In the genomic region with DNA sequence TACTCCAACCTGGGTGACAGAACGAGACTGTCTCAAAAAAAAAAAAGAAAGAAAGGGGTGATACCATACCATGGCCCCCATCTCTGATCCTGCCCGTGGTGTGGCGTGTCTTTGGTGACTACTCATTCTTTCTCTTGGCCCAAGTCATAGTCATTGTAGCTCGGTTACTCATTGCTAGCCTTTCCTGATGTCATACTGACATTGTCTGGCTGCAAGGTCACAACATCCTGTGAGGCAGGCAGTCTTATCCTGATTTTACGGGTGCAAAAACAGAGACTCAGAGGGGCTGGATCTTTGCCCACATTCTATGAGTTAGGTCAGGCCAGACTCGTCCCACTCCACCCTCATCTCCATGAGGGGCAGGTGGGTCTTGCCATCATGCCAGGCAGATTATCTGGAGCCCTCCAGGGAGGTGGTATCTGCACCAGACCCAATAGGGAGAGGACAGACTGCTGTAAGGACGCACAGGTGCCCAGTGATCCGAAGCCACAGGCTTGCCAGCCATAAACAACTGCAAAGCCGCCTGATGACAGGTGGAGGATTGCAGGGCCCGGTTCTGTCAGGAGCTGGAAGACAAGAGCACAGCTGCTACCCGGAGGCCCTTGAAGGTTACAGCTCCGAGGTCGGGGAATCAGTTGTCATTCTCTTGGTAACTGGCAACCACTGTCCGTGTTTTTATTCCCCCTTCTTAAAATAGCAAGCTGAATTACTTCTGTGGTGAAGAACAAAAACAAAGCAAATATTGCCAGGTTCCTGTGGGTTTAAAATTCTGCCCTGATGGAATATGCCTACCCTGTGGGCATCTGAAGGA, we compare ENCODE assay signal across 9 cellular contexts. TPM values are rescaled to one million over a fixed set of nuclear protein-coding genes. Genes with fewer than 3 reads are reported as not detected.
DNase-seq lines count a peak whose midpoint lies in the region; ATAC-seq and TF ChIP-seq lines count a peak whose summit lies in the region.
"Had no signal": no experiment of that assay in that cellular context is flagged by ENCODE, and none has a peak within 500 bp of the region (broad histone marks: within the 10 kb centered on the region; RNA-seq: fewer than 3 reads in every experiment).

No MANE protein-coding gene starts in this region.

- H3K36me3 Mint-ChIP-seq in activated naive CD8-positive, alpha-beta T cell treated with anti-CD3 and anti-CD28 coated beads, Interleukin-2, amount 10 ng/mL, durations not matched to agents 7 days and 5 days = peaks cover 1% of the 10 kb centered on the region
- no peaks in the 10 kb centered on the region for H3K36me3 Mint-ChIP-seq in type B pancreatic cell

- no peaks in the 10 kb centered on the region for H3K27me3 ChIP-seq in testis
- H3K27me3 ChIP-seq: tibial nerve had no signal

- TF ChIP-seq POLR2A in testis (IDR thresholded peaks at IDR 0.05) = no peak

- ATAC-seq in activated naive CD8-positive, alpha-beta T cell treated with anti-CD3 and anti-CD28 coated beads, Interleukin-2, amount 10 ng/mL, durations not matched to agents 7 days and 5 days (ENCODE audit: low read depth) = no peak
- ATAC-seq in GM18907 (IDR thresholded peaks at IDR 0.05; ENCODE audit: unreplicated experiment) = no peak

- DNase-seq in COLO668 (lab: John Stamatoyannopoulos, UW; ENCODE audit: unreplicated experiment) = peak; percentile 85
- DNase-seq in NCI-H1105 treated with DMSO at 0.1 percent for 48 hours (lab: John Stamatoyannopoulos, UW) = peak; percentile 20
- peak; percentile 28 for DNase-seq in activated naive CD8-positive, alpha-beta T cell treated with anti-CD3 and anti-CD28 coated beads, Interleukin-2, amount 10 ng/mL, durations not matched to agents 7 days and 5 days
- peak; percentile 82 for DNase-seq in iris pigment epithelial cell (ENCODE audit: low read depth)
- DNase-seq in type B pancreatic cell (ENCODE audit: extremely low spot score, unreplicated experiment) = no peak
- DNase-seq in effector CD8-positive, alpha-beta T cell (lab: John Stamatoyannopoulos, UW) = no peak
- DNase-seq in testis = no peak

- H3K27ac Mint-ChIP-seq in activated naive CD8-positive, alpha-beta T cell treated with anti-CD3 and anti-CD28 coated beads, Interleukin-2, amount 10 ng/mL, durations not matched to agents 7 days and 5 days = no peak overlapping the region
- peak overlapping the region; percentile 47 for H3K27ac Mint-ChIP-seq in type B pancreatic cell

- POLR2A ChIA-PET in activated naive CD8-positive, alpha-beta T cell treated with anti-CD3 and anti-CD28 coated beads, Interleukin-2, amount 10 ng/mL, durations not matched to agents 7 days and 5 days (lab: Charles Lee) = interaction anchor here (0.7 kb wide), 1 partner anchor 237 kb away, joined by 3 read pairs; no protein-coding TSS in a partner anchor

- 54 to 58% methylated on average over 8 to 14 of the region's 14 CpGs for WGBS in testis, 2 donors

- intact Hi-C loops in testis (cut with DNase I; ENCODE audit: low total_unique reads) = no loop called here

- TF ChIP-seq CTCF in type B pancreatic cell (conservative IDR thresholded peaks at IDR 0.05) (no peak), testis (IDR thresholded peaks at IDR 0.05) (no peak)

- no peak overlapping the region for H3K27ac ChIP-seq in testis

- H3K4me3 ChIP-seq in testis = no peak overlapping the region
- H3K4me3 ChIP-seq: tibial nerve had no signal

- no peaks in the 10 kb centered on the region for H3K36me3 ChIP-seq in testis (ENCODE audit: low read depth, missing control alignments)

- no peaks in the 10 kb centered on the region for H3K9me3 Mint-ChIP-seq in activated naive CD8-positive, alpha-beta T cell treated with anti-CD3 and anti-CD28 coated beads, Interleukin-2, amount 10 ng/mL, durations not matched to agents 7 days and 5 days
- H3K9me3 Mint-ChIP-seq in type B pancreatic cell = no peaks in the 10 kb centered on the region

- no peaks in the 10 kb centered on the region for H3K9me3 ChIP-seq in testis
- H3K9me3 ChIP-seq: tibial nerve had no signal

- no peak overlapping the region for H3K4me3 Mint-ChIP-seq in activated naive CD8-positive, alpha-beta T cell treated with anti-CD3 and anti-CD28 coated beads, Interleukin-2, amount 10 ng/mL, durations not matched to agents 7 days and 5 days
- H3K4me3 Mint-ChIP-seq in type B pancreatic cell = no peak overlapping the region

- no peaks in the 10 kb centered on the region for H3K27me3 Mint-ChIP-seq in activated naive CD8-positive, alpha-beta T cell treated with anti-CD3 and anti-CD28 coated beads, Interleukin-2, amount 10 ng/mL, durations not matched to agents 7 days and 5 days
- no peaks in the 10 kb centered on the region for H3K27me3 Mint-ChIP-seq in type B pancreatic cell

- peaks cover 30% of the 10 kb centered on the region for H3K4me1 Mint-ChIP-seq in activated naive CD8-positive, alpha-beta T cell treated with anti-CD3 and anti-CD28 coated beads, Interleukin-2, amount 10 ng/mL, durations not matched to agents 7 days and 5 days
- peaks cover 33% of the 10 kb centered on the region for H3K4me1 Mint-ChIP-seq in type B pancreatic cell (ENCODE audit: unreplicated experiment)

- peaks cover 5% of the 10 kb centered on the region for H3K4me1 ChIP-seq in testis

RNA-seq across cellular contexts. Expression of a gene that starts 13.8 kb away (rescaled TPM):
- total RNA-seq in activated naive CD8-positive, alpha-beta T cell treated with anti-CD3 and anti-CD28 coated beads, Interleukin-2, amount 10 ng/mL, durations not matched to agents 7 days and 5 days = 10 to 100 TPM; 36.7 to 39.5 TPM
- total RNA-seq in type B pancreatic cell (ENCODE audit: low replicate concordance) (27.0 and 37.6 TPM in 2 replicates), testis (10 to 100 TPM; 66.2 to 68.0 TPM)
- polyA plus RNA-seq in testis (ENCODE audit: insufficient read depth, low read depth, low replicate concordance) = 65.7 TPM

RNA-seq across cellular contexts. Expression of a gene that starts 56.2 kb away (rescaled TPM):
- 10 to 100 TPM; 35.4 to 36.2 TPM for total RNA-seq in activated naive CD8-positive, alpha-beta T cell treated with anti-CD3 and anti-CD28 coated beads, Interleukin-2, amount 10 ng/mL, durations not matched to agents 7 days and 5 days
- total RNA-seq in type B pancreatic cell (ENCODE audit: low replicate concordance) (18.4 and 32.7 TPM in 2 replicates), testis (10 to 100 TPM; 58.7 to 63.4 TPM)
- 26.5 TPM for polyA plus RNA-seq in testis (ENCODE audit: insufficient read depth, low read depth, low replicate concordance)

Comparison
In these comparisons a context has a peak if more than half of its experiments do, and no peak if none do; other contexts are left out.
1. DNase-seq: peak in COLO668 (single experiment), NCI-H1105 treated with DMSO at 0.1 percent for 48 hours (single experiment), activated naive CD8-positive, alpha-beta T cell treated with anti-CD3 and anti-CD28 coated beads, Interleukin-2, amount 10 ng/mL, durations not matched to agents 7 days and 5 days (single experiment) and iris pigment epithelial cell (single experiment); none in type B pancreatic cell (single experiment), effector CD8-positive, alpha-beta T cell (single experiment) and testis (single experiment).